In genomic region chr4:70372760-70373159, GRCh38 we compare ENCODE assay signal across 2 cellular contexts.
TF ChIP-seq lines count a peak whose summit lies in the region.

No MANE protein-coding gene starts in this region.

TF ChIP-seq in GM23338, 12 proteins besides CTCF, POLR2A, EP300 and RAD21:
- TF ChIP-seq ZNF114 (CRISPR knock-in tag; IDR thresholded peaks at IDR 0.05) (no peak), EZH2 (IDR thresholded peaks at IDR 0.05; ENCODE audit: low read depth, unreplicated experiment) (no peak), REST (IDR thresholded peaks at IDR 0.05; ENCODE audit: unreplicated experiment) (no peak), EZH2phosphoT487 (IDR thresholded peaks at IDR 0.05; ENCODE audit: unreplicated experiment) (no peak), CREB1 (CRISPR knock-in tag; IDR thresholded peaks at IDR 0.05; ENCODE audit: low read depth) (no peak), NANOG (IDR thresholded peaks at IDR 0.05; ENCODE audit: borderline replicate concordance) (no peak), POLR2AphosphoS5 (IDR thresholded peaks at IDR 0.05; ENCODE audit: low read depth) (no peak), ZNF462 (CRISPR knock-in tag; IDR thresholded peaks at IDR 0.05) (no peak), ZNF331 (CRISPR knock-in tag; IDR thresholded peaks at IDR 0.05; ENCODE audit: low read depth) (no peak), STAT1 (IDR thresholded peaks at IDR 0.05; ENCODE audit: unreplicated experiment) (no peak), JUNB (IDR thresholded peaks at IDR 0.05; ENCODE audit: unreplicated experiment) (no peak)
- TF ChIP-seq, protein P1, sequence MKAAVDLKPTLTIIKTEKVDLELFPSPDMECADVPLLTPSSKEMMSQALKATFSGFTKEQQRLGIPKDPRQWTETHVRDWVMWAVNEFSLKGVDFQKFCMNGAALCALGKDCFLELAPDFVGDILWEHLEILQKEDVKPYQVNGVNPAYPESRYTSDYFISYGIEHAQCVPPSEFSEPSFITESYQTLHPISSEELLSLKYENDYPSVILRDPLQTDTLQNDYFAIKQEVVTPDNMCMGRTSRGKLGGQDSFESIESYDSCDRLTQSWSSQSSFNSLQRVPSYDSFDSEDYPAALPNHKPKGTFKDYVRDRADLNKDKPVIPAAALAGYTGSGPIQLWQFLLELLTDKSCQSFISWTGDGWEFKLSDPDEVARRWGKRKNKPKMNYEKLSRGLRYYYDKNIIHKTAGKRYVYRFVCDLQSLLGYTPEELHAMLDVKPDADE (IDR thresholded peaks at IDR 0.05): no peak

TF ChIP-seq in GM12878, 131 proteins besides CTCF, POLR2A, EP300 and RAD21:
- no peak for TF ChIP-seq RELA (IDR thresholded peaks at IDR 0.05; ENCODE audit: borderline replicate concordance, partially characterized antibody)
- peak; percentile 79; the same call in 1 of the 3 replicates for TF ChIP-seq POU2F2 (IDR thresholded peaks at IDR 0.05; ENCODE audit: borderline replicate concordance, low read depth, low read length)
- no peak for TF ChIP-seq BCL11A (IDR thresholded peaks at IDR 0.05; ENCODE audit: low read depth, low read length)
- TF ChIP-seq SMC3 (IDR thresholded peaks at IDR 0.05; ENCODE audit: borderline replicate concordance, low read length): no peak
